Comparison of ENCODE assay signal across 9 cellular contexts in genomic region chr3:179942560-179943075, GRCh38.
A peak's percentile ranks its signal among the peaks of the same experiment; 100 is the strongest.
DNase-seq lines count a peak whose midpoint lies in the region; ATAC-seq and TF ChIP-seq lines count a peak whose summit lies in the region.
"Had no signal": no experiment of that assay in that cellular context is flagged by ENCODE, and none has a peak within 500 bp of the region (broad histone marks: within the 10 kb centered on the region; RNA-seq: fewer than 3 reads in every experiment).

No MANE protein-coding gene starts in this region.

- H3K36me3 ChIP-seq in parathyroid adenoma (ENCODE audit: control insufficient read depth, insufficient read depth, low read length): no peaks in the 10 kb centered on the region

- peaks cover 37% of the 10 kb centered on the region for H3K79me2 ChIP-seq in parathyroid adenoma

- peak overlapping the region; percentile 21 for H3K4me2 ChIP-seq in parathyroid adenoma (ENCODE audit: low read length)

- peaks cover 45% of the 10 kb centered on the region for H3K4me1 ChIP-seq in parathyroid adenoma

- no peak overlapping the region for H3K27ac ChIP-seq in coronary artery
- peak overlapping the region; percentile 73 for H3K27ac ChIP-seq in parathyroid adenoma

- TF ChIP-seq CTCF in coronary artery (IDR thresholded peaks at IDR 0.05) (no peak), parathyroid adenoma (IDR thresholded peaks at IDR 0.05) (no peak)

- ATAC-seq in GM19035 (IDR thresholded peaks at IDR 0.05; ENCODE audit: unreplicated experiment): peak; percentile 26
- ATAC-seq in HG02885 (IDR thresholded peaks at IDR 0.05; ENCODE audit: poor library complexity, unreplicated experiment): peak; percentile 25

- H3K27me3 ChIP-seq in parathyroid adenoma (ENCODE audit: control insufficient read depth, insufficient read depth, low read length): no peaks in the 10 kb centered on the region

- no peaks in the 10 kb centered on the region for H3K9me3 ChIP-seq in parathyroid adenoma (ENCODE audit: control insufficient read depth, low read length)

- H2AFZ ChIP-seq in parathyroid adenoma: no peak overlapping the region

- no peak overlapping the region for H3K9ac ChIP-seq in parathyroid adenoma

- H3K4me3 ChIP-seq in coronary artery: peak overlapping the region; percentile 27
- H3K4me3 ChIP-seq in parathyroid adenoma (ENCODE audit: low read depth, low read length): peak overlapping the region; percentile 17

- no peak for DNase-seq in coronary artery (ENCODE audit: low spot score)
- DNase-seq in AG20443 (ENCODE audit: low spot score): no peak
- no peak for DNase-seq in NCI-H1092 (lab: John Stamatoyannopoulos, UW)
- no peak for DNase-seq in HUDEP-2 (lab: John Stamatoyannopoulos, UW; ENCODE audit: unreplicated experiment in 76 of 76)
- no peak for DNase-seq in MV-4-11 (lab: John Stamatoyannopoulos, UW)
- DNase-seq: activated CD4-positive, alpha-beta T cell treated with anti-CD3 and anti-CD28 coated beads for 1 hour had no signal
